ENCODE assay signal across 9 cellular contexts in genomic region chr11:30914143-30914762, GRCh38.
DNase-seq lines count a peak whose midpoint lies in the region; ATAC-seq lines count a peak whose summit lies in the region.
"Had no signal": no experiment of that assay in that cellular context is flagged by ENCODE, and none has a peak within 500 bp of the region (broad histone marks: within the 10 kb centered on the region; RNA-seq: fewer than 3 reads in every experiment).

No MANE protein-coding gene starts in this region.

- no peaks in the 10 kb centered on the region for H3K4me1 Mint-ChIP-seq in immature natural killer cell
- H3K4me1 Mint-ChIP-seq: activated naive CD4-positive, alpha-beta T cell treated with anti-CD3 and anti-CD28 coated beads, Interleukin-2, amount 50 U/mL, for 24 hours had no signal

- peaks cover 0 to 8% (median 5%) of the 10 kb centered on the region in 3 donors for H3K27me3 Mint-ChIP-seq in immature natural killer cell (ENCODE audit: low read depth in 3 of 3)
- H3K27me3 Mint-ChIP-seq: activated naive CD4-positive, alpha-beta T cell treated with anti-CD3 and anti-CD28 coated beads, Interleukin-2, amount 50 U/mL, for 24 hours had no signal

- ATAC-seq in HG03571 (IDR thresholded peaks at IDR 0.05; ENCODE audit: unreplicated experiment) = no peak

- no peak overlapping the region for H3K27ac Mint-ChIP-seq in immature natural killer cell
- H3K27ac Mint-ChIP-seq: activated naive CD4-positive, alpha-beta T cell treated with anti-CD3 and anti-CD28 coated beads, Interleukin-2, amount 50 U/mL, for 24 hours had no signal

- no peaks in the 10 kb centered on the region for H3K9me3 Mint-ChIP-seq in immature natural killer cell
- H3K9me3 Mint-ChIP-seq: activated naive CD4-positive, alpha-beta T cell treated with anti-CD3 and anti-CD28 coated beads, Interleukin-2, amount 50 U/mL, for 24 hours had no signal

- H3K4me3 Mint-ChIP-seq in immature natural killer cell = no peak overlapping the region
- H3K4me3 Mint-ChIP-seq: activated naive CD4-positive, alpha-beta T cell treated with anti-CD3 and anti-CD28 coated beads, Interleukin-2, amount 50 U/mL, for 24 hours had no signal

- peak; percentile 4 for DNase-seq in activated gamma-delta T cell treated with Interleukin-2 at 50 U/mL for 16 hours
- no peak for DNase-seq in activated gamma-delta T cell (lab: John Stamatoyannopoulos, UW)
- DNase-seq in Kasumi-1 (lab: John Stamatoyannopoulos, UW) = peak; percentile 41 to 57
- DNase-seq in SW480 (ENCODE audit: low spot score) = peak; percentile 39
- peak; percentile 66 for DNase-seq in foreskin melanocyte
- DNase-seq in pons (ENCODE audit: low spot score) = peak; percentile 70
- no peak for DNase-seq in immature natural killer cell

- no peaks in the 10 kb centered on the region for H3K36me3 Mint-ChIP-seq in immature natural killer cell
- H3K36me3 Mint-ChIP-seq: activated naive CD4-positive, alpha-beta T cell treated with anti-CD3 and anti-CD28 coated beads, Interleukin-2, amount 50 U/mL, for 24 hours had no signal

Comparison
In these comparisons a context has a peak if more than half of its experiments do, and no peak if none do; other contexts are left out.
1. DNase-seq: peak in activated gamma-delta T cell treated with Interleukin-2 at 50 U/mL for 16 hours (single experiment), Kasumi-1 (2 of 2), SW480 (single experiment), foreskin melanocyte (single experiment) and pons (single experiment); none in activated gamma-delta T cell (single experiment) and immature natural killer cell (0 of 3).